In genomic region chr7:88565401-88565800, GRCh38 we compare ENCODE assay signal across 9 cellular contexts.
"Had no signal": no experiment of that assay in that cellular context is flagged by ENCODE, and none has a peak within 500 bp of the region (broad histone marks: within the 10 kb centered on the region; RNA-seq: fewer than 3 reads in every experiment).

No MANE protein-coding gene starts in this region.

- H3K36me3 Mint-ChIP-seq: IgD-negative memory B cell had no signal

- H3K4me3 ChIP-seq: GM23338 had no signal

- H3K4me1 Mint-ChIP-seq: IgD-negative memory B cell had no signal

- H3K27ac ChIP-seq: HL-60 had no signal

- H3K27me3 Mint-ChIP-seq: IgD-negative memory B cell had no signal

- H3K27ac Mint-ChIP-seq: GM23338, IgD-negative memory B cell had no signal

- DNase-seq: H9, HCEC 1CT, KG1 had no signal

- H3K9me3 Mint-ChIP-seq: H9 had no signal

- H3K4me2 ChIP-seq: GM23338 had no signal

- H3K4me3 Mint-ChIP-seq: GM23338, H9, IgD-negative memory B cell had no signal

- ATAC-seq: HepG2 had no signal

- FAIRE-seq: H1, H54, HepG2 had no signal
